ENCODE assay signal across 1 cellular context in genomic region chr19:55348317-55349034, GRCh38.
TF ChIP-seq lines count a peak whose summit lies in the region.

No MANE protein-coding gene starts in this region.

TF ChIP-seq in HEK293T, 16 proteins besides CTCF, POLR2A, EP300 and RAD21 (continued from another document):
- TF ChIP-seq FOXM1 (IDR thresholded peaks at IDR 0.05; ENCODE audit: borderline replicate concordance): no peak
